1 cellular context compared by ENCODE assay signal in the genomic region with DNA sequence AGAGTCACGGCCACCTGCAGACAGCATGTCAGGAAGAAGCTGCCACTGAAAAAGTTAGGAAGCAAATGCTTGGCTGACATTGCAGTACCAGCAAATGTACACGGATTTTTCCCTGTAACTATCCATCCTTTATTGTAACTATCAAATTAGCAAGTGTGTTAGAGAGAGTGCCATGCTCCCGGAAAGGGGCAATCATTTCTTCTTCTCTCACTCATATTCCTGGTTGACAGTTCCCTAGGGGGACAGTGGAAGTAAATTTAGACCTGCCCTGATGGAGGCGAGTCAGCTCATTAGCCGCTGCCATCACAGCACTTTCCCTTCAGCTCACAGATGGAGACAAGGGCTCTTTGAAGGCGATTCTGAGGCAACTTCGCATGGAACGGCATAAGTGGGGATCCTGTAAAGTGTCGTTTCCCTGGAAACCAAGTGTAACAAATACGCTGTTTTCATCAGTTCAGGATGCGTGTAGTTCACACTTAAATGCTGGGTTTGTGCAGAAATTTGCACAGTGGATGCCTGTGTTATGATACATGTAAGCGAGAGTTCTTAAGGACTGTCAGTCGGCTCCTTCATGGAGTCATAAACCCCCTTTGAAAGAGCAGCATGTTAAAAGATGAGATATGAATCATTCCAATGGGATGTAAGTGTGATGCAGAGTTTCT.
TF ChIP-seq lines count a peak whose summit lies in the region.

No MANE protein-coding gene starts in this region.

TF ChIP-seq in H1, 55 proteins besides CTCF, POLR2A, EP300 and RAD21 (continued from another document):
- TF ChIP-seq CEBPB (IDR thresholded peaks at IDR 0.05; ENCODE audit: low read depth, low read length) (no peak), HDAC2 (IDR thresholded peaks at IDR 0.05; ENCODE audit: borderline replicate concordance in 1 of 2, low read depth in 2 of 2, low read length in 2 of 2) (no peak), POLR2AphosphoS5 (IDR thresholded peaks at IDR 0.05; ENCODE audit: low read depth, low read length) (no peak), TAF1 (IDR thresholded peaks at IDR 0.05; ENCODE audit: low read depth, low read length) (no peak)
